Comparison of ENCODE assay signal across 9 cellular contexts in the genomic region with DNA sequence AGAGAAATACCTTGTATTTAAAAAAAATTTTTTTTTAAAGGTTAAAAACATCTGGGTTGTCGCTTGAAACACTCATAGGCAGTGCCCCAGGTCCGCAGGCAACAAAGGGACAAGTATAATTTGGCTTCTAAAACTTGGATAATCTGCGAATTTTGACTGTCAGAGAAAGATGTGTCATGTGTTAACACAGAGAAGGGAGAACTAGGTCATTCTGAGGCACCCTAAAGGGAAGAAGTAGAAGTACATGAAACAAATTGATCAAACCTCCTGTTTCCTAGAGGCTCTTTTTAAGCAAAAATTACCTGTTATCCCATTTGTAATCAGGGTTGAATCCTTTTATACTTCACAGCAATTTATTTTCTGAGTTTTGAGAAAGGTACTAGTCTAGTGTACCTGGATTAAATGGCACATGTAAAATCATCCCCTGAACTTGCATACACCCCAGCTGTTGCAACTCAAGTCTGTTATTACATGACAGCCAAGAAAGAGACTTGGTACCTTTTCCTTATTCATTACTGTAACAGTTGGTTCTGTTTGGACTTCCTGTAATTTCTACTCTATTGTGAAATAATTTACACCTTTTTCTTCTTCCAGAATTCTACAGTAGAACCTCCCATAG. TPM values are rescaled to one million over a fixed set of nuclear protein-coding genes. Genes with fewer than 3 reads are reported as not detected.
DNase-seq lines count a peak whose midpoint lies in the region; ATAC-seq and TF ChIP-seq lines count a peak whose summit lies in the region.
"Had no signal": no experiment of that assay in that cellular context is flagged by ENCODE, and none has a peak within 500 bp of the region (broad histone marks: within the 10 kb centered on the region; RNA-seq: fewer than 3 reads in every experiment).

No MANE protein-coding gene starts in this region.

- H2BK120ac ChIP-seq in trophoblast cell (ENCODE audit: insufficient read depth, low read length, poor library complexity) = no peak overlapping the region

- no peak overlapping the region for H2AFZ ChIP-seq in trophoblast cell (ENCODE audit: insufficient read depth, low read length, poor library complexity)

- H3K4me1 ChIP-seq in trophoblast cell (ENCODE audit: control insufficient read depth in 1 of 2, insufficient read depth in 2 of 2, low read length in 2 of 2) = peaks cover 4 to 7% of the 10 kb centered on the region in 2 experiments

- no peak overlapping the region for H3K4ac ChIP-seq in trophoblast cell (ENCODE audit: low read depth, low read length)

- H3K27me3 Mint-ChIP-seq in osteocyte (ENCODE audit: unreplicated experiment) = peaks cover under 1% of the 10 kb centered on the region

- peak overlapping the region; percentile 87 for H3K4me3 Mint-ChIP-seq in osteocyte (ENCODE audit: unreplicated experiment)

- H3K79me1 ChIP-seq in trophoblast cell (ENCODE audit: low read length) = peaks cover 6% of the 10 kb centered on the region

- H3K9ac ChIP-seq in trophoblast cell (ENCODE audit: low read length) = no peak overlapping the region

- no peaks in the 10 kb centered on the region for H3K9me3 Mint-ChIP-seq in osteocyte (ENCODE audit: unreplicated experiment)

- peak; percentile 9 for DNase-seq in DMS79 treated with DMSO at 0.1 percent for 48 hours (lab: John Stamatoyannopoulos, UW)
- no peak for DNase-seq in DMS79 (lab: John Stamatoyannopoulos, UW)
- DNase-seq in NOMO-1 treated with dmso at 0.1 percent for 144 hours (lab: John Stamatoyannopoulos, UW; ENCODE audit: unreplicated experiment) = peak; percentile 4
- DNase-seq in caudate nucleus (lab: John Stamatoyannopoulos, UW) = no peak
- no peak for DNase-seq in osteocyte (ENCODE audit: extremely low spot score, unreplicated experiment)
- DNase-seq in GM19240 (ENCODE audit: insufficient read length, low spot score) = no peak
- no peak for DNase-seq in trophoblast cell
- DNase-seq: effector memory CD4-positive, alpha-beta T cell had no signal

- no CpG with 5 or more reads among the region's 3 CpGs for WGBS in trophoblast cell (ENCODE audit: extremely low coverage, insufficient coverage, insufficient read length)

- H3K79me2 ChIP-seq in trophoblast cell (ENCODE audit: control insufficient read depth, insufficient read depth, low read length, poor library complexity) = peaks cover 5% of the 10 kb centered on the region

- no peak for TF ChIP-seq CTCF in osteocyte (IDR thresholded peaks at IDR 0.05)

- no peaks in the 10 kb centered on the region for H3K36me3 ChIP-seq in trophoblast cell (ENCODE audit: control insufficient read depth in 1 of 2, insufficient read depth in 2 of 2, low read length in 2 of 2)

- H3K27ac ChIP-seq in caudate nucleus (ENCODE audit: low read depth, low read length) (peak overlapping the region; percentile 94), trophoblast cell (ENCODE audit: low read depth, low read length) (no peak overlapping the region)

- no peak overlapping the region for H2AK5ac ChIP-seq in trophoblast cell (ENCODE audit: low read length)

- no peak overlapping the region for H2BK5ac ChIP-seq in trophoblast cell (ENCODE audit: low read depth, low read length, poor library complexity)

- no peak overlapping the region for H4K12ac ChIP-seq in trophoblast cell (ENCODE audit: low read depth, low read length)

- H3K9me3 ChIP-seq in trophoblast cell (ENCODE audit: insufficient read depth, low read depth, low read length) = no peaks in the 10 kb centered on the region

- no peak overlapping the region for H3K14ac ChIP-seq in trophoblast cell (ENCODE audit: low read length)

- peaks cover 17% of the 10 kb centered on the region for H3K4me1 Mint-ChIP-seq in osteocyte (ENCODE audit: unreplicated experiment)

- H4K91ac ChIP-seq in trophoblast cell (ENCODE audit: low read depth, low read length) = no peak overlapping the region

- no peaks in the 10 kb centered on the region for H3K27me3 ChIP-seq in trophoblast cell (ENCODE audit: insufficient read depth, low read length)

- H2BK12ac ChIP-seq in trophoblast cell (ENCODE audit: low read length) = no peak overlapping the region

- H3K4me3 ChIP-seq in trophoblast cell (ENCODE audit: low read depth, low read length) = no peak overlapping the region

- peak overlapping the region; percentile 82 for H3K27ac Mint-ChIP-seq in osteocyte (ENCODE audit: unreplicated experiment)

- no peak overlapping the region for H3K4me2 ChIP-seq in trophoblast cell (ENCODE audit: low read length)

- H3K18ac ChIP-seq in trophoblast cell (ENCODE audit: low read length) = no peak overlapping the region

- no peak overlapping the region for H4K8ac ChIP-seq in trophoblast cell (ENCODE audit: low read depth, low read length)

- no peak for ATAC-seq in esophagus mucosa

- H3K23ac ChIP-seq in trophoblast cell (ENCODE audit: low read length) = no peak overlapping the region

- peaks cover 9% of the 10 kb centered on the region for H3K36me3 Mint-ChIP-seq in osteocyte (ENCODE audit: unreplicated experiment)

RNA-seq across cellular contexts. Expression of a gene that starts 1.7 kb away (rescaled TPM):
- 19.8 and 23.1 TPM in 2 replicates for total RNA-seq in osteocyte
- 52.8 TPM for total RNA-seq in esophagus mucosa
- 11.9 and 12.1 TPM in 2 replicates for polyA plus RNA-seq in trophoblast cell (2013)

RNA-seq across cellular contexts. Expression of a gene that starts 48.0 kb away (rescaled TPM):
- total RNA-seq in osteocyte = 95.5 and 102 TPM in 2 replicates
- 90.7 TPM for total RNA-seq in esophagus mucosa
- 51.4 and 53.4 TPM in 2 replicates for polyA plus RNA-seq in trophoblast cell (2013)

Comparison
In these comparisons a context has a peak if more than half of its experiments do, and no peak if none do; other contexts are left out.
1. DNase-seq: peak in DMS79 treated with DMSO at 0.1 percent for 48 hours (single experiment) and NOMO-1 treated with dmso at 0.1 percent for 144 hours (single experiment); none in DMS79 (single experiment), caudate nucleus (0 of 61), osteocyte (single experiment), GM19240 (single experiment) and trophoblast cell (0 of 2).